29 cellular contexts compared by ENCODE assay signal in genomic region chr7:83611776-83612175, GRCh38. TPM values are rescaled to one million over a fixed set of nuclear protein-coding genes. Genes with fewer than 3 reads are reported as not detected.
"Had no signal": no experiment of that assay in that cellular context is flagged by ENCODE, and none has a peak within 500 bp of the region (broad histone marks: within the 10 kb centered on the region; RNA-seq: fewer than 3 reads in every experiment).

No MANE protein-coding gene starts in this region.

- H3K4me3 ChIP-seq: left ventricle myocardium inferior, lung, mucosa of descending colon, pancreas, prostate gland, skin epidermis, suprapubic skin, thoracic aorta, tibial nerve, uterus had no signal

- H3K4me1 Mint-ChIP-seq: memory B cell; naive thymus-derived CD4-positive, alpha-beta T cell; stimulated activated naive B cell treated with anti-CD40 and anti-IgM and Interleukin-4, amounts not matched to agents 10 μg/mL and 1 μg/mL and 100 μg/mL, for 72 hours had no signal

- H3K36me3 ChIP-seq: left ventricle myocardium inferior, pancreas, prostate gland, suprapubic skin, thoracic aorta, tibial nerve, uterus had no signal

- H3K27ac Mint-ChIP-seq: memory B cell; naive thymus-derived CD4-positive, alpha-beta T cell; natural killer cell treated with Interleukin-12 subunit alpha and Interleukin-12 subunit beta and Interleukin-15 and Interleukin-18, amount 100 ng/mL, for 72 hours; stimulated activated naive B cell treated with anti-CD40 and anti-IgM and Interleukin-4, amounts not matched to agents 10 μg/mL and 1 μg/mL and 100 μg/mL, for 72 hours; type B pancreatic cell had no signal

- DNase-seq: hypothalamus; islet precursor cell; left ventricle myocardium inferior; midbrain; mucosa of descending colon; naive thymus-derived CD4-positive, alpha-beta T cell; nucleus accumbens; pancreas; posterior cingulate gyrus; retina; right cardiac atrium; stimulated activated CD4-positive, alpha-beta T cell treated with anti-CD3 and anti-CD28 coated beads, Interleukin-12 subunit alpha, Interleukin-12 subunit beta, amount 100 ng/mL, for 4 hours; stimulated activated CD4-positive, alpha-beta T cell treated with anti-CD3 and anti-CD28 coated beads, Interleukin-15, amount 100 ng/mL, for 24 hours; stimulated activated CD4-positive, alpha-beta T cell treated with anti-CD3 and anti-CD28 coated beads, Interleukin-2, amount 100 ng/mL, for 24 hours; stimulated activated CD4-positive, alpha-beta T cell treated with anti-CD3 and anti-CD28 coated beads, Interleukin-4, amount 100 ng/mL, for 1 hour; stimulated activated naive B cell treated with anti-CD40 and anti-IgM and Interleukin-4, amounts not matched to agents 10 μg/mL and 1 μg/mL and 100 μg/mL, for 72 hours; stimulated activated naive CD8-positive, alpha-beta T cell treated with anti-CD3 and anti-CD28 coated beads, Interleukin-15, Interleukin-2, amounts not matched to agents 100 U/mL and 50 U/mL, for 24 hours; uterus had no signal

- H3K9me3 Mint-ChIP-seq: type B pancreatic cell had no signal

- H3K27ac ChIP-seq: left ventricle myocardium inferior, pancreas, prostate gland, skin epidermis, suprapubic skin, thoracic aorta, tibial nerve, uterus had no signal

- ATAC-seq: mucosa of descending colon; naive thymus-derived CD4-positive, alpha-beta T cell; natural killer cell treated with Interleukin-12 subunit alpha and Interleukin-12 subunit beta and Interleukin-15 and Interleukin-18, amount 100 ng/mL, for 72 hours; pancreas; right cardiac atrium; sciatic nerve; stimulated activated naive B cell treated with anti-CD40 and anti-IgM and Interleukin-4, amounts not matched to agents 10 μg/mL and 1 μg/mL and 100 μg/mL, for 72 hours; stimulated activated naive CD8-positive, alpha-beta T cell treated with anti-CD3 and anti-CD28 coated beads, Interleukin-15, Interleukin-2, amounts not matched to agents 100 U/mL and 50 U/mL, for 24 hours had no signal

- H3K27me3 Mint-ChIP-seq: memory B cell; naive thymus-derived CD4-positive, alpha-beta T cell; natural killer cell treated with Interleukin-12 subunit alpha and Interleukin-12 subunit beta and Interleukin-15 and Interleukin-18, amount 100 ng/mL, for 72 hours; stimulated activated naive B cell treated with anti-CD40 and anti-IgM and Interleukin-4, amounts not matched to agents 10 μg/mL and 1 μg/mL and 100 μg/mL, for 72 hours; type B pancreatic cell had no signal

- H3K4me3 Mint-ChIP-seq: memory B cell; naive thymus-derived CD4-positive, alpha-beta T cell; natural killer cell treated with Interleukin-12 subunit alpha and Interleukin-12 subunit beta and Interleukin-15 and Interleukin-18, amount 100 ng/mL, for 72 hours; stimulated activated naive B cell treated with anti-CD40 and anti-IgM and Interleukin-4, amounts not matched to agents 10 μg/mL and 1 μg/mL and 100 μg/mL, for 72 hours; type B pancreatic cell had no signal

- H3K4me1 ChIP-seq: left ventricle myocardium inferior, pancreas, prostate gland, suprapubic skin, tibial nerve, uterus had no signal

- H3K9me3 ChIP-seq: left ventricle myocardium inferior, mucosa of descending colon, pancreas, prostate gland, suprapubic skin, thoracic aorta, tibial nerve, uterus had no signal

- H3K27me3 ChIP-seq: pancreas, suprapubic skin, tibial nerve, uterus had no signal

- H3K36me3 Mint-ChIP-seq: memory B cell; naive thymus-derived CD4-positive, alpha-beta T cell; natural killer cell treated with Interleukin-12 subunit alpha and Interleukin-12 subunit beta and Interleukin-15 and Interleukin-18, amount 100 ng/mL, for 72 hours; stimulated activated naive B cell treated with anti-CD40 and anti-IgM and Interleukin-4, amounts not matched to agents 10 μg/mL and 1 μg/mL and 100 μg/mL, for 72 hours; type B pancreatic cell had no signal

RNA-seq across cellular contexts. Expression of gene SEMA3E, which starts 37.2 kb away (rescaled TPM):
- total RNA-seq: kidney epithelial cell; naive thymus-derived CD4-positive, alpha-beta T cell; natural killer cell treated with Interleukin-12 subunit alpha and Interleukin-12 subunit beta and Interleukin-15 and Interleukin-18, amount 100 ng/mL, for 72 hours had no signal
- polyA plus RNA-seq: naive thymus-derived CD4-positive, alpha-beta T cell had no signal
